In the genomic region with DNA sequence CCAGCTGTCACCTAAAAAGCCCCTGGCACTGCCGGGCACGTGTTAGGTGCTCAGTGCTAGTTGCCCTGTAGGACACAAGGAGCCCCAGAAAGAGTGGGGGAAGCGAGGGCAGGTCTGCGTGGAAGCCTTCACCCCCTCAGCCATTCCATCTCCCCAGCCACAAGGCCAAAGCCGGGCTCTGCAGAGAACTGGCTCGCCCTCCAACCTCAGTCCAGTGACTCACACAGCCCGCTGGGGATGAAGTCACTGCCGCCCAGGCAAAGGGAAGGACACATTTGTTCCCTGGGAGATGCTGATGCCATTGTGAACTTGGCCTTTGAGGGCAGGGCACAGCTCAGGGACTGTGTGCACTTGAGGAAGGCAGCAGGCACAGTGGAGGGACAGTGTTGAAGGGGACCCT, we compare ENCODE assay signal across 11 cellular contexts. TPM values are rescaled to one million over a fixed set of nuclear protein-coding genes. Genes with fewer than 3 reads are reported as not detected.
DNase-seq lines count a peak whose midpoint lies in the region; ATAC-seq and TF ChIP-seq lines count a peak whose summit lies in the region.
"Had no signal": no experiment of that assay in that cellular context is flagged by ENCODE, and none has a peak within 500 bp of the region (broad histone marks: within the 10 kb centered on the region; RNA-seq: fewer than 3 reads in every experiment).

No MANE protein-coding gene starts in this region.

- TF ChIP-seq CTCF in thoracic aorta (IDR thresholded peaks at IDR 0.05) (no peak), BE2C (IDR thresholded peaks at IDR 0.05; ENCODE audit: low read depth, low read length) (no peak)

- H3K4me3 Mint-ChIP-seq in activated T-cell treated with anti-CD3 and anti-CD28 coated beads, Interleukin-2, amount 50 U/mL, for 72 hours, result no peak overlapping the region
- no peak overlapping the region for H3K4me3 Mint-ChIP-seq in activated CD4-positive, alpha-beta T cell treated with anti-CD3 and anti-CD28 coated beads, Interleukin-2, amount 10 ng/mL, durations not matched to agents 7 days and 5 days

- peaks cover 7% of the 10 kb centered on the region for H3K4me1 Mint-ChIP-seq in activated T-cell treated with anti-CD3 and anti-CD28 coated beads, Interleukin-2, amount 50 U/mL, for 72 hours (ENCODE audit: low read depth)
- peaks cover 2% of the 10 kb centered on the region for H3K4me1 Mint-ChIP-seq in activated CD4-positive, alpha-beta T cell treated with anti-CD3 and anti-CD28 coated beads, Interleukin-2, amount 10 ng/mL, durations not matched to agents 7 days and 5 days

- DNase-seq in activated T-cell treated with anti-CD3 and anti-CD28 coated beads, Interleukin-2, amount 50 U/mL, for 72 hours, result no peak
- DNase-seq in activated T-cell treated with anti-CD3 and anti-CD28 coated beads, Interleukin-2, amount 50 U/mL, for 1 hour, result no peak
- peak; percentile 70 for DNase-seq in adipocyte (ENCODE audit: low read depth)
- peak; percentile 29 to 31 for DNase-seq in hippocampal formation (lab: John Stamatoyannopoulos, UW)
- peak; percentile 38 for DNase-seq in thoracic aorta (ENCODE audit: low spot score)
- no peak for DNase-seq in BE2C
- no peak for DNase-seq in activated CD4-positive, alpha-beta T cell treated with anti-CD3 and anti-CD28 coated beads, Interleukin-2, amount 10 ng/mL, durations not matched to agents 7 days and 5 days
- DNase-seq: activated CD4-positive, alpha-beta T cell treated with anti-CD3 and anti-CD28 coated beads, Interleukin-2, amount 50 U/mL, for 4 hours; NCI-H774 had no signal

- CTCF ChIA-PET in activated CD4-positive, alpha-beta T cell treated with anti-CD3 and anti-CD28 coated beads, Interleukin-2, amount 10 ng/mL, durations not matched to agents 7 days and 5 days (lab: Charles Lee), result no interaction called here

- no peak overlapping the region for H3K4me3 ChIP-seq in adipocyte (ENCODE audit: low read length)
- H3K4me3 ChIP-seq in thoracic aorta, result no peak overlapping the region
- H3K4me3 ChIP-seq in BE2C (ENCODE audit: low read depth, low read length), result no peak overlapping the region

- H3K36me3 Mint-ChIP-seq in activated T-cell treated with anti-CD3 and anti-CD28 coated beads, Interleukin-2, amount 50 U/mL, for 72 hours (ENCODE audit: insufficient read depth in 2 of 2), result no peaks in the 10 kb centered on the region
- no peaks in the 10 kb centered on the region for H3K36me3 Mint-ChIP-seq in activated CD4-positive, alpha-beta T cell treated with anti-CD3 and anti-CD28 coated beads, Interleukin-2, amount 10 ng/mL, durations not matched to agents 7 days and 5 days (ENCODE audit: low read depth)

- H3K27me3 Mint-ChIP-seq in activated T-cell treated with anti-CD3 and anti-CD28 coated beads, Interleukin-2, amount 50 U/mL, for 72 hours (ENCODE audit: low read depth), result no peaks in the 10 kb centered on the region
- no peaks in the 10 kb centered on the region for H3K27me3 Mint-ChIP-seq in activated CD4-positive, alpha-beta T cell treated with anti-CD3 and anti-CD28 coated beads, Interleukin-2, amount 10 ng/mL, durations not matched to agents 7 days and 5 days

- H3K9me3 ChIP-seq in adipocyte (ENCODE audit: control insufficient read depth, low read length), result no peaks in the 10 kb centered on the region
- no peaks in the 10 kb centered on the region for H3K9me3 ChIP-seq in thoracic aorta
- H3K9me3 ChIP-seq in BE2C, result no peaks in the 10 kb centered on the region

- POLR2A ChIA-PET in activated CD4-positive, alpha-beta T cell treated with anti-CD3 and anti-CD28 coated beads, Interleukin-2, amount 10 ng/mL, durations not matched to agents 7 days and 5 days (lab: Charles Lee), result no interaction called here

- H3K9ac ChIP-seq in adipocyte (ENCODE audit: low read length), result no peak overlapping the region

- H3K27ac ChIP-seq in thoracic aorta, result peak overlapping the region; percentile 2 to 58
- H3K27ac ChIP-seq: C4-2B had no signal

- ATAC-seq in activated T-cell treated with anti-CD3 and anti-CD28 coated beads, Interleukin-2, amount 50 U/mL, for 72 hours (replicated peaks in 1 of 2), result peak; percentile 33 to 63
- ATAC-seq in thoracic aorta (ENCODE audit: insufficient number of reproducible peaks, low FRiP score, low read depth) (no peak), GM21576 (IDR thresholded peaks at IDR 0.05; ENCODE audit: unreplicated experiment) (no peak)

- H3K36me3 ChIP-seq in adipocyte (ENCODE audit: control insufficient read depth, insufficient read depth, low read length, severe bottlenecking), result no peaks in the 10 kb centered on the region
- no peaks in the 10 kb centered on the region for H3K36me3 ChIP-seq in thoracic aorta
- no peaks in the 10 kb centered on the region for H3K36me3 ChIP-seq in BE2C

- H3K4me1 ChIP-seq in adipocyte (ENCODE audit: control insufficient read depth, insufficient read depth, low read length), result peaks cover 31% of the 10 kb centered on the region
- peaks cover 21 to 42% of the 10 kb centered on the region in 2 donors for H3K4me1 ChIP-seq in thoracic aorta (ENCODE audit: control insufficient read depth in 1 of 2, low read depth in 2 of 2)
- H3K4me1 ChIP-seq in BE2C, result peaks cover 17% of the 10 kb centered on the region

- H3K27ac Mint-ChIP-seq in activated T-cell treated with anti-CD3 and anti-CD28 coated beads, Interleukin-2, amount 50 U/mL, for 72 hours, result no peak overlapping the region
- no peak overlapping the region for H3K27ac Mint-ChIP-seq in activated CD4-positive, alpha-beta T cell treated with anti-CD3 and anti-CD28 coated beads, Interleukin-2, amount 10 ng/mL, durations not matched to agents 7 days and 5 days

- peaks cover 16% of the 10 kb centered on the region for H3K27me3 ChIP-seq in adipocyte (replicated peaks; ENCODE audit: control insufficient read depth, insufficient read depth, low read length)
- no peaks in the 10 kb centered on the region for H3K27me3 ChIP-seq in thoracic aorta (replicated peaks; ENCODE audit: insufficient read depth)
- H3K27me3 ChIP-seq in BE2C, result no peaks in the 10 kb centered on the region

- peaks cover 0 to 2% of the 10 kb centered on the region in 2 donors for H3K9me3 Mint-ChIP-seq in activated T-cell treated with anti-CD3 and anti-CD28 coated beads, Interleukin-2, amount 50 U/mL, for 72 hours
- H3K9me3 Mint-ChIP-seq in activated CD4-positive, alpha-beta T cell treated with anti-CD3 and anti-CD28 coated beads, Interleukin-2, amount 10 ng/mL, durations not matched to agents 7 days and 5 days, result no peaks in the 10 kb centered on the region

RNA-seq across cellular contexts. Expression of a gene that starts 48.1 kb away (rescaled TPM):
- 10 to 100 TPM; 31.2 to 53.5 TPM for total RNA-seq in activated T-cell treated with anti-CD3 and anti-CD28 coated beads, Interleukin-2, amount 50 U/mL, for 72 hours
- 100 to 1,000 TPM in 1 of 2 donors, 10 to 100 TPM in 1; 93.6 to 121 TPM for total RNA-seq in thoracic aorta
- polyA plus RNA-seq in BE2C (2012; ENCODE audit: insufficient read depth, insufficient read length, low read depth), result 32.5 TPM
- 10 to 100 TPM; 58.2 to 70.4 TPM for total RNA-seq in activated CD4-positive, alpha-beta T cell treated with anti-CD3 and anti-CD28 coated beads, Interleukin-2, amount 10 ng/mL, durations not matched to agents 7 days and 5 days

Comparison
In these comparisons a context has a peak if more than half of its experiments do, and no peak if none do; other contexts are left out.
1. ATAC-seq: peak in activated T-cell treated with anti-CD3 and anti-CD28 coated beads, Interleukin-2, amount 50 U/mL, for 72 hours (2 of 2); none in thoracic aorta (single experiment) and GM21576 (single experiment).
2. DNase-seq: peak in adipocyte (single experiment), hippocampal formation (2 of 2) and thoracic aorta (single experiment); none in activated T-cell treated with anti-CD3 and anti-CD28 coated beads, Interleukin-2, amount 50 U/mL, for 72 hours (0 of 2), activated T-cell treated with anti-CD3 and anti-CD28 coated beads, Interleukin-2, amount 50 U/mL, for 1 hour (single experiment), BE2C (single experiment) and activated CD4-positive, alpha-beta T cell treated with anti-CD3 and anti-CD28 coated beads, Interleukin-2, amount 10 ng/mL, durations not matched to agents 7 days and 5 days (single experiment).